In genomic region chr4:5789141-5789540, GRCh38 we compare ENCODE assay signal across 1 cellular context.
TF ChIP-seq lines count a peak whose summit lies in the region.

No MANE protein-coding gene starts in this region.

TF ChIP-seq in GM23338, 12 proteins besides CTCF, POLR2A, EP300 and RAD21 (continued from another document):
- TF ChIP-seq, protein P1, sequence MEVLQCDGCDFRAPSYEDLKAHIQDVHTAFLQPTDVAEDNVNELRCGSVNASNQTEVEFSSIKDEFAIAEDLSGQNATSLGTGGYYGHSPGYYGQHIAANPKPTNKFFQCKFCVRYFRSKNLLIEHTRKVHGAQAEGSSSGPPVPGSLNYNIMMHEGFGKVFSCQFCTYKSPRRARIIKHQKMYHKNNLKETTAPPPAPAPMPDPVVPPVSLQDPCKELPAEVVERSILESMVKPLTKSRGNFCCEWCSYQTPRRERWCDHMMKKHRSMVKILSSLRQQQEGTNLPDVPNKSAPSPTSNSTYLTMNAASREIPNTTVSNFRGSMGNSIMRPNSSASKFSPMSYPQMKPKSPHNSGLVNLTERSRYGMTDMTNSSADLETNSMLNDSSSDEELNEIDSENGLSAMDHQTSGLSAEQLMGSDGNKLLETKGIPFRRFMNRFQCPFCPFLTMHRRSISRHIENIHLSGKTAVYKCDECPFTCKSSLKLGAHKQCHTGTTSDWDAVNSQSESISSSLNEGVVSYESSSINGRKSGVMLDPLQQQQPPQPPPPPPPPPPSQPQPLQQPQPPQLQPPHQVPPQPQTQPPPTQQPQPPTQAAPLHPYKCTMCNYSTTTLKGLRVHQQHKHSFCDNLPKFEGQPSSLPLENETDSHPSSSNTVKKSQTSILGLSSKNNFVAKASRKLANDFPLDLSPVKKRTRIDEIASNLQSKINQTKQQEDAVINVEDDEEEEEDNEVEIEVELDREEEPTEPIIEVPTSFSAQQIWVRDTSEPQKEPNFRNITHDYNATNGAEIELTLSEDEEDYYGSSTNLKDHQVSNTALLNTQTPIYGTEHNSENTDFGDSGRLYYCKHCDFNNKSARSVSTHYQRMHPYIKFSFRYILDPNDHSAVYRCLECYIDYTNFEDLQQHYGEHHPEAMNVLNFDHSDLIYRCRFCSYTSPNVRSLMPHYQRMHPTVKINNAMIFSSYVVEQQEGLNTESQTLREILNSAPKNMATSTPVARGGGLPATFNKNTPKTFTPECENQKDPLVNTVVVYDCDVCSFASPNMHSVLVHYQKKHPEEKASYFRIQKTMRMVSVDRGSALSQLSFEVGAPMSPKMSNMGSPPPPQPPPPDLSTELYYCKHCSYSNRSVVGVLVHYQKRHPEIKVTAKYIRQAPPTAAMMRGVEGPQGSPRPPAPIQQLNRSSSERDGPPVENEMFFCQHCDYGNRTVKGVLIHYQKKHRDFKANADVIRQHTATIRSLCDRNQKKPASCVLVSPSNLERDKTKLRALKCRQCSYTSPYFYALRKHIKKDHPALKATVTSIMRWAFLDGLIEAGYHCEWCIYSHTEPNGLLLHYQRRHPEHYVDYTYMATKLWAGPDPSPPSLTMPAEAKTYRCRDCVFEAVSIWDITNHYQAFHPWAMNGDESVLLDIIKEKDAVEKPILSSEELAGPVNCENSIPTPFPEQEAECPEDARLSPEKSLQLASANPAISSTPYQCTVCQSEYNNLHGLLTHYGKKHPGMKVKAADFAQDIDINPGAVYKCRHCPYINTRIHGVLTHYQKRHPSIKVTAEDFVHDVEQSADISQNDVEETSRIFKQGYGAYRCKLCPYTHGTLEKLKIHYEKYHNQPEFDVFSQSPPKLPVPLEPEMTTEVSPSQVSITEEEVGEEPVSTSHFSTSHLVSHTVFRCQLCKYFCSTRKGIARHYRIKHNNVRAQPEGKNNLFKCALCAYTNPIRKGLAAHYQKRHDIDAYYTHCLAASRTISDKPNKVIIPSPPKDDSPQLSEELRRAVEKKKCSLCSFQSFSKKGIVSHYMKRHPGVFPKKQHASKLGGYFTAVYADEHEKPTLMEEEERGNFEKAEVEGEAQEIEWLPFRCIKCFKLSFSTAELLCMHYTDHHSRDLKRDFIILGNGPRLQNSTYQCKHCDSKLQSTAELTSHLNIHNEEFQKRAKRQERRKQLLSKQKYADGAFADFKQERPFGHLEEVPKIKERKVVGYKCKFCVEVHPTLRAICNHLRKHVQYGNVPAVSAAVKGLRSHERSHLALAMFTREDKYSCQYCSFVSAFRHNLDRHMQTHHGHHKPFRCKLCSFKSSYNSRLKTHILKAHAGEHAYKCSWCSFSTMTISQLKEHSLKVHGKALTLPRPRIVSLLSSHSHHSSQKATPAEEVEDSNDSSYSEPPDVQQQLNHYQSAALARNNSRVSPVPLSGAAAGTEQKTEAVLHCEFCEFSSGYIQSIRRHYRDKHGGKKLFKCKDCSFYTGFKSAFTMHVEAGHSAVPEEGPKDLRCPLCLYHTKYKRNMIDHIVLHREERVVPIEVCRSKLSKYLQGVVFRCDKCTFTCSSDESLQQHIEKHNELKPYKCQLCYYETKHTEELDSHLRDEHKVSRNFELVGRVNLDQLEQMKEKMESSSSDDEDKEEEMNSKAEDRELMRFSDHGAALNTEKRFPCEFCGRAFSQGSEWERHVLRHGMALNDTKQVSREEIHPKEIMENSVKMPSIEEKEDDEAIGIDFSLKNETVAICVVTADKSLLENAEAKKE (CRISPR knock-in tag; IDR thresholded peaks at IDR 0.05) = no peak
- no peak for TF ChIP-seq EZH2 (IDR thresholded peaks at IDR 0.05; ENCODE audit: low read depth, unreplicated experiment)
